Comparison of ENCODE assay signal across 28 cellular contexts in the genomic region with DNA sequence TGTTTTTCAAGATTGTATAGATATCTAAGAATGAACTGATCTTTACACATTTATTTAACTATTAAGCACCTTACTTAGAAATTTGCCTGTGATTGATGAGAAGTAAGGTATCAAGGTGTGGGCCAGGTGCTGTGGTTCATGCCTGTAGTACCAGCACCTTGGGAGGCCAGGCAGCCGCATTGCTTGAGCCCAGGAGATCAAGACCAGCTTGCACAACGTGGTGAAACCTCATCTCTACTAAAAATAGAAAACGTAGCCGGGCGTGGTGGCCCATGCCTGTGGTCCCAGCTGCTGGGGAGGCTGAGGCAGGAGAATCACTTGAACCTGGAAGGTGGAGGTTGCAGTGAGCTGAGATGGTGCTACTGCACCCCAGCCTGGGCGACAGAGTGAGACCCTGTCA. TPM values are rescaled to one million over a fixed set of nuclear protein-coding genes. Genes with fewer than 3 reads are reported as not detected.
"Had no signal": no experiment of that assay in that cellular context is flagged by ENCODE, and none has a peak within 500 bp of the region (broad histone marks: within the 10 kb centered on the region; RNA-seq: fewer than 3 reads in every experiment).

No MANE protein-coding gene starts in this region.

- H3K9me3 ChIP-seq: suprapubic skin, testis, thyroid gland, tibial artery, tibial nerve, transverse colon, upper lobe of left lung, upper lobe of right lung, uterus, vagina had no signal

- H3K4me3 ChIP-seq: stomach, suprapubic skin, testis, thoracic aorta, thyroid gland, tibial artery, tibial nerve, transverse colon, upper lobe of left lung, upper lobe of right lung, uterus, vagina had no signal

- H3K4me1 ChIP-seq: stomach, suprapubic skin, testis, thyroid gland, tibial artery, tibial nerve, transverse colon, upper lobe of left lung, upper lobe of right lung, uterus, vagina had no signal

- H3K36me3 ChIP-seq: stomach, suprapubic skin, thoracic aorta, thyroid gland, tibial artery, tibial nerve, transverse colon, upper lobe of left lung, upper lobe of right lung, uterus, vagina had no signal

- DNase-seq: stimulated activated CD4-positive, alpha-beta T cell treated with anti-CD3 and anti-CD28 coated beads, Interleukin-2, amount 100 ng/mL, for 48 hours; stimulated activated CD4-positive, alpha-beta T cell treated with anti-CD3 and anti-CD28 coated beads, Interleukin-4, amount 100 ng/mL, for 1 hour; stimulated activated CD4-positive, alpha-beta T cell treated with anti-CD3 and anti-CD28 coated beads, Interleukin-4, amount 100 ng/mL, for 24 hours; stimulated activated CD4-positive, alpha-beta T cell treated with anti-CD3 and anti-CD28 coated beads, Interleukin-4, amount 100 ng/mL, for 4 hours; stimulated activated CD8-positive, alpha-beta memory T cell treated with anti-CD3 and anti-CD28 coated beads, Interleukin-4, amount 100 ng/mL, for 48 hours; stimulated activated naive B cell treated with anti-CD40 and anti-IgM and Interleukin-4, amounts not matched to agents 10 μg/mL and 1 μg/mL and 100 μg/mL, for 72 hours; stimulated activated naive CD4-positive, alpha-beta T cell; stimulated activated naive CD4-positive, alpha-beta T cell treated with Interleukin-2 at 50 U/mL for 16 hours; stimulated activated naive CD8-positive, alpha-beta T cell treated with anti-CD3 and anti-CD28 coated beads, Interleukin-15, amount 100 ng/mL, for 72 hours; stimulated activated naive CD8-positive, alpha-beta T cell treated with anti-CD3 and anti-CD28 coated beads, Interleukin-15, Interleukin-2, amounts not matched to agents 100 U/mL and 50 U/mL, for 24 hours; stomach; substantia nigra; testis; thyroid gland; tibial artery; transverse colon; upper lobe of right lung; uterus had no signal

- ATAC-seq: stimulated activated effector memory CD8-positive, alpha-beta T cell treated with anti-CD3 and anti-CD28 coated beads, Interleukin-12 subunit alpha, Interleukin-12 subunit beta, amount 100 ng/mL, for 72 hours; stimulated activated memory B cell treated with anti-CD40 and anti-IgM and Interleukin-4, amounts not matched to agents 10 μg/mL and 1 μg/mL and 100 μg/mL, for 72 hours; stimulated activated naive B cell treated with anti-CD40 and anti-IgM and Interleukin-4, amounts not matched to agents 10 μg/mL and 1 μg/mL and 100 μg/mL, for 72 hours; stimulated activated naive CD8-positive, alpha-beta T cell treated with anti-CD3 and anti-CD28 coated beads, Interleukin-15, amount 100 ng/mL, for 72 hours; stimulated activated naive CD8-positive, alpha-beta T cell treated with anti-CD3 and anti-CD28 coated beads, Interleukin-15, Interleukin-2, amounts not matched to agents 100 U/mL and 50 U/mL, for 24 hours; upper lobe of right lung had no signal

- H3K27me3 ChIP-seq: stomach, suprapubic skin, testis, thyroid gland, tibial artery, tibial nerve, transverse colon, upper lobe of left lung, upper lobe of right lung, uterus, vagina had no signal

- H3K27ac ChIP-seq: stomach, suprapubic skin, testis, thoracic aorta, thyroid gland, tibial artery, tibial nerve, transverse colon, upper lobe of left lung, upper lobe of right lung, uterus, vagina had no signal

RNA-seq across cellular contexts. Expression of a gene that starts 33.7 kb away (rescaled TPM):
- total RNA-seq: subcutaneous adipose tissue, temporal lobe, thoracic aorta, tibial nerve, transverse colon, urinary bladder, uterus, vagina had no signal
